ENCODE assay signal across 8 cellular contexts in genomic region chr6:44304282-44305199, GRCh38. TPM values are rescaled to one million over a fixed set of nuclear protein-coding genes. Genes with fewer than 3 reads are reported as not detected.
DNase-seq lines count a peak whose midpoint lies in the region; TF ChIP-seq lines count a peak whose summit lies in the region.

No MANE protein-coding gene starts in this region.

- peaks cover 0 to 5% of the 10 kb centered on the region in 2 donors for H3K4me1 ChIP-seq in adrenal gland (replicated peaks in 1 of 2)

- in situ Hi-C loops in GM13977 (cut with MboI; ENCODE audit: low pct_unique_long_range_greater_than_20kb, low sequenced_read_pairs, unreplicated experiment): no loop called here

- WGBS in adrenal gland, 4 donors: 82 to 85% (median 83%) methylated on average over 12 to 25 of the region's 25 CpGs

- DNase-seq in AG10803 (ENCODE audit: low read depth) (peak; percentile 45), GM13977 (ENCODE audit: low spot score) (peak; percentile 73), RWPE1 (ENCODE audit: low spot score) (peak; percentile 28), adrenal gland (peak in 4 of 7 donors; percentile 34 to 46 (median 38)), iPS-NIHi11 (ENCODE audit: low spot score) (peak; percentile 85), T1000 (lab: John Stamatoyannopoulos, UW) (no peak), NCI-H1694 (lab: John Stamatoyannopoulos, UW) (no peak)
- DNase-seq in stimulated activated CD8-positive, alpha-beta memory T cell treated with anti-CD3 and anti-CD28 coated beads, Interleukin-12 subunit alpha, Interleukin-12 subunit beta, amount 100 ng/mL, for 1 hour (ENCODE audit: low read depth): peak; percentile 16

- no peak for TF ChIP-seq POLR2A in adrenal gland (IDR thresholded peaks at IDR 0.05)

- TF ChIP-seq CTCF in AG10803 (conservative IDR thresholded peaks at IDR 0.05; ENCODE audit: low read length) (peak; percentile 72), GM13977 (IDR thresholded peaks at IDR 0.05; ENCODE audit: extremely low read depth, insufficient read depth, missing control alignments) (peak; percentile 75), RWPE1 (conservative IDR thresholded peaks at IDR 0.05; ENCODE audit: low read depth) (peak; percentile 73), adrenal gland (IDR thresholded peaks at IDR 0.05) (peak; percentile 51 to 74 (median 63))

- CTCF ChIA-PET in RWPE1 (lab: Yijun Ruan, JAX): interaction anchor here (0.6 to 1.1 kb wide), 7 partner anchors 9 to 49 kb away, joined by 3 to 5 read pairs (median 3); partner anchors contain the start of gene SPATS1

- H3K36me3 ChIP-seq in adrenal gland (replicated peaks in 1 of 2): peaks cover 0 to 75% of the 10 kb centered on the region in 2 donors

- H3K27ac ChIP-seq in RWPE1 (no peak overlapping the region), adrenal gland (no peak overlapping the region)

- H3K9me3 ChIP-seq in adrenal gland (replicated peaks in 1 of 3): no peaks in the 10 kb centered on the region

- H3K4me3 ChIP-seq in AG10803 (ENCODE audit: low read length): no peak overlapping the region
- H3K4me3 ChIP-seq in adrenal gland: no peak overlapping the region

- POLR2A ChIA-PET in RWPE1 (lab: Yijun Ruan, JAX; ENCODE audit: low non-redundant PET): no interaction called here

- intact Hi-C loops in adrenal gland (cut with DNase I): no loop called here

- no peaks in the 10 kb centered on the region for H3K27me3 ChIP-seq in adrenal gland

RNA-seq across cellular contexts. Expression of gene AARS2, which starts 8.6 kb away (rescaled TPM):
- 10 to 100 TPM in 4 of 8 donors, 1 to 10 TPM in 4; 7.4 to 15.9 (median 10.2) TPM for total RNA-seq in adrenal gland
- polyA plus RNA-seq in adrenal gland: 10 to 100 TPM in 1 of 3 donors, 1 to 10 TPM in 2; 5.3 to 10.1 (median 6.2) TPM

RNA-seq across cellular contexts. Expression of gene TMEM151B, which starts 34.3 kb away (rescaled TPM):
- total RNA-seq in adrenal gland: 1 to 10 TPM in 2 of 8 donors, under 1 TPM in 4, not detected in 2; 0.07 to 3.3 (median 0.41) TPM
- polyA plus RNA-seq in adrenal gland: 1 to 10 TPM in 2 of 3 donors, under 1 TPM in 1; 0.88 to 3.9 (median 1.2) TPM

RNA-seq across cellular contexts. Expression of gene SPATS1, which starts 37.9 kb away (rescaled TPM):
- total RNA-seq in adrenal gland: not detected
- under 1 TPM in 1 of 3 donors, not detected in 2; 0.15 TPM for polyA plus RNA-seq in adrenal gland

RNA-seq across cellular contexts. Expression of gene NFKBIE, which starts 39.2 kb away (rescaled TPM):
- total RNA-seq in adrenal gland: 10 to 100 TPM in 5 of 8 donors, 1 to 10 TPM in 3; 4.8 to 31.2 (median 10.5) TPM
- 10 to 100 TPM in 2 of 3 donors, 1 to 10 TPM in 1; 5.8 to 17.0 (median 10.5) TPM for polyA plus RNA-seq in adrenal gland

RNA-seq across cellular contexts. Expression of gene SLC35B2, which starts 47.2 kb away (rescaled TPM):
- total RNA-seq in adrenal gland: 10 to 100 TPM; 48.5 to 79.8 (median 63.5) TPM
- 10 to 100 TPM; 12.7 to 37.5 (median 19.3) TPM for polyA plus RNA-seq in adrenal gland

Comparison
In these comparisons a context has a peak if more than half of its experiments do, and no peak if none do; other contexts are left out.
1. DNase-seq: peak in AG10803 (single experiment), GM13977 (single experiment), RWPE1 (single experiment), adrenal gland (4 of 7), iPS-NIHi11 (single experiment) and stimulated activated CD8-positive, alpha-beta memory T cell treated with anti-CD3 and anti-CD28 coated beads, Interleukin-12 subunit alpha, Interleukin-12 subunit beta, amount 100 ng/mL, for 1 hour (single experiment); none in T1000 (single experiment) and NCI-H1694 (single experiment).
2. Peak in every context shown above with its lines, with median percentiles within 50 percentile points of each other: CTCF ChIP-seq.